Comparison of ENCODE assay signal across 8 cellular contexts in genomic region chr2:199463708-199464613, GRCh38. TPM values are rescaled to one million over a fixed set of nuclear protein-coding genes. Genes with fewer than 3 reads are reported as not detected.
DNase-seq lines count a peak whose midpoint lies in the region; ATAC-seq and TF ChIP-seq lines count a peak whose summit lies in the region.

No MANE protein-coding gene starts in this region.

- in situ Hi-C loops in KBM-7 (cut with MboI; ENCODE audit: low pct_unique_long_range_greater_than_20kb, low sequenced_read_pairs) = no loop called here

- 6 to 8% methylated on average over 30 to 60 of the region's 66 CpGs for WGBS in testis, 2 donors

- no peak for TF ChIP-seq POLR2A in testis (IDR thresholded peaks at IDR 0.05)

- intact Hi-C loops in ascending aorta (cut with DNase I) = loop anchor here (5.0 to 10.0 kb wide), 4 partner anchors 809 to 1962 kb away; partner anchors contain the start of genes HSPE1 and MARS2
- intact Hi-C loops in testis (cut with DNase I; ENCODE audit: low total_unique reads) = no loop called here

- H3K36me3 ChIP-seq in ascending aorta = no peaks in the 10 kb centered on the region
- no peaks in the 10 kb centered on the region for H3K36me3 ChIP-seq in testis (ENCODE audit: low read depth, missing control alignments)

- H3K27me3 ChIP-seq in ascending aorta = peaks cover 54% of the 10 kb centered on the region
- peaks cover 3% of the 10 kb centered on the region for H3K27me3 ChIP-seq in testis

- H3K4me1 ChIP-seq in ascending aorta (peaks cover 17 to 18% of the 10 kb centered on the region in 2 donors), testis (peaks cover 12% of the 10 kb centered on the region)

- H3K4me3 ChIP-seq in ascending aorta (peak overlapping the region; percentile 54 to 64), testis (peak overlapping the region; percentile 46 to 54)

- no peak for ATAC-seq in GM21423 (IDR thresholded peaks at IDR 0.05; ENCODE audit: unreplicated experiment)

- H3K9me3 ChIP-seq in ascending aorta (no peaks in the 10 kb centered on the region), testis (no peaks in the 10 kb centered on the region)

- peak; percentile 18 for DNase-seq in activated CD4-positive, alpha-beta T cell treated with anti-CD3 and anti-CD28 coated beads for 48 hours
- no peak for DNase-seq in activated CD4-positive, alpha-beta T cell treated with anti-CD3 and anti-CD28 coated beads, Interleukin-2, amount 50 U/mL, for 4 hours
- DNase-seq in ascending aorta (ENCODE audit: low spot score in 2 of 2) (peak in 1 of 2 donors; percentile 66), left kidney (ENCODE audit: low read depth, low spot score) (peak; percentile 24), testis (no peak), KBM-7 (no peak), hippocampal formation (lab: John Stamatoyannopoulos, UW) (no peak)

- TF ChIP-seq CTCF in ascending aorta (IDR thresholded peaks at IDR 0.05) (no peak), testis (IDR thresholded peaks at IDR 0.05) (no peak)

- H3K27ac ChIP-seq in ascending aorta (no peak overlapping the region), testis (no peak overlapping the region)

RNA-seq across cellular contexts. Expression of gene SATB2, which starts 6.2 kb away (rescaled TPM):
- total RNA-seq in ascending aorta (1.2 TPM), testis (10 to 100 TPM; 14.1 to 15.1 TPM)
- 5.1 TPM for polyA plus RNA-seq in testis (ENCODE audit: insufficient read depth, low read depth, low replicate concordance)

Comparison
In these comparisons a context has a peak if more than half of its experiments do, and no peak if none do; other contexts are left out.
1. DNase-seq: peak in activated CD4-positive, alpha-beta T cell treated with anti-CD3 and anti-CD28 coated beads for 48 hours (single experiment) and left kidney (single experiment); none in activated CD4-positive, alpha-beta T cell treated with anti-CD3 and anti-CD28 coated beads, Interleukin-2, amount 50 U/mL, for 4 hours (0 of 2), testis (single experiment), KBM-7 (single experiment) and hippocampal formation (0 of 2).